8 cellular contexts compared by ENCODE assay signal in genomic region chr9:133113163-133113927, GRCh38. TPM values are rescaled to one million over a fixed set of nuclear protein-coding genes. Genes with fewer than 3 reads are reported as not detected.
DNase-seq lines count a peak whose midpoint lies in the region; ATAC-seq, FAIRE-seq and TF ChIP-seq lines count a peak whose summit lies in the region.

No MANE protein-coding gene starts in this region.

- H4K20me1 ChIP-seq in HepG2 (ENCODE audit: insufficient read depth, low read length), result peaks cover 32% of the 10 kb centered on the region; the same call in 1 of the 2 replicates

- no peak for TF ChIP-seq POLR2A in HepG2 (IDR thresholded peaks at IDR 0.05; ENCODE audit: insufficient read depth in 1 of 2, low read depth in 2 of 2, low read length in 2 of 2)
- TF ChIP-seq POLR2A in vagina (IDR thresholded peaks at IDR 0.05), result no peak

- ATAC-seq in HepG2 (no peak), GM19351 (IDR thresholded peaks at IDR 0.05; ENCODE audit: unreplicated experiment) (no peak)

- H3K4me3 Mint-ChIP-seq in dendritic cell treated with granulocyte-macrophage colony-stimulating factor and Interleukin-4, amounts not matched to agents 40 ng/mL and 50 ng/mL, for 4 days, result peak overlapping the region; percentile 59

- in situ Hi-C loops in HepG2 (cut with HindIII; ENCODE audit: extremely low pct_ligation_motif_present, low pct_unique_long_range_greater_than_20kb), result no loop called here

- no TSS peak for BruUV-seq in HepG2 (replicated peaks; lab: Mats Ljungman, UMichigan)

- DNase-seq in HepG2 (ENCODE audit: low spot score), result no peak
- DNase-seq in vagina (ENCODE audit: extremely low spot score in 2 of 2), result no peak
- DNase-seq in H7, result no peak
- DNase-seq in NCI-H1105 (lab: John Stamatoyannopoulos, UW), result no peak

- peak overlapping the region; percentile 99 for H3K27ac Mint-ChIP-seq in dendritic cell treated with granulocyte-macrophage colony-stimulating factor and Interleukin-4, amounts not matched to agents 40 ng/mL and 50 ng/mL, for 4 days

- H3K4me3 ChIP-seq in liver (ENCODE audit: low read depth in 1 of 3, low read length in 3 of 3), result peak overlapping the region in 1 of 3 donors; percentile 4
- no peak overlapping the region for H3K4me3 ChIP-seq in HepG2 (replicated peaks in 1 of 3; ENCODE audit: insufficient read depth in 1 of 3, low read depth in 2 of 3, low read length in 3 of 3)
- H3K4me3 ChIP-seq in muscle layer of duodenum (ENCODE audit: low read depth in 1 of 2, low read length in 2 of 2), result peak overlapping the region in 1 of 2 donors; percentile 16
- H3K4me3 ChIP-seq in vagina, result no peak overlapping the region
- H3K4me3 ChIP-seq in H7 (ENCODE audit: insufficient read depth, low read depth, low read length), result no peak overlapping the region

- H3K36me3 Mint-ChIP-seq in dendritic cell treated with granulocyte-macrophage colony-stimulating factor and Interleukin-4, amounts not matched to agents 40 ng/mL and 50 ng/mL, for 4 days (ENCODE audit: low read depth), result peaks cover 81% of the 10 kb centered on the region

- H3K27ac ChIP-seq in liver (ENCODE audit: low read depth in 1 of 2, low read length in 2 of 2) (peak overlapping the region; percentile 77 to 88), HepG2 (ENCODE audit: extremely low read length, insufficient read depth, low read length) (no peak overlapping the region), muscle layer of duodenum (ENCODE audit: low read length) (peak overlapping the region; percentile 33), vagina (peak overlapping the region; percentile 62)

- H3K79me2 ChIP-seq in HepG2 (ENCODE audit: insufficient read depth, low read length), result no peaks in the 10 kb centered on the region

- H3K4me1 Mint-ChIP-seq in dendritic cell treated with granulocyte-macrophage colony-stimulating factor and Interleukin-4, amounts not matched to agents 40 ng/mL and 50 ng/mL, for 4 days (ENCODE audit: low read depth), result peaks cover 75% of the 10 kb centered on the region

- CTCF ChIA-PET in HepG2 (lab: Yijun Ruan, JAX; ENCODE audit: low intra/inter-chr PET ratio, low total read pairs), result no interaction called here

- no peak for TF ChIP-seq CTCF in liver (IDR thresholded peaks at IDR 0.05; ENCODE audit: low read depth, low read length, missing input control)
- no peak for TF ChIP-seq CTCF in HepG2 (CRISPR knock-in tag; IDR thresholded peaks at IDR 0.05)
- TF ChIP-seq CTCF in vagina (IDR thresholded peaks at IDR 0.05), result no peak

- FAIRE-seq in HepG2 (lab: Jason Lieb, UNC), result no peak

- POLR2A ChIA-PET in HepG2 (lab: Yijun Ruan, JAX), result interaction anchor here (0.9 to 1.9 kb wide), 2 partner anchors 31 to 83 kb away, joined by 3 to 7 read pairs; no protein-coding TSS in a partner anchor

- H3K9me3 ChIP-seq in liver (ENCODE audit: control insufficient read depth in 4 of 4, low read length in 3 of 4) (no peaks in the 10 kb centered on the region), HepG2 (ENCODE audit: low read length) (no peaks in the 10 kb centered on the region), muscle layer of duodenum (ENCODE audit: control insufficient read depth in 1 of 2, low read length in 2 of 2) (no peaks in the 10 kb centered on the region), vagina (no peaks in the 10 kb centered on the region)

- no peaks in the 10 kb centered on the region for H3K27me3 Mint-ChIP-seq in dendritic cell treated with granulocyte-macrophage colony-stimulating factor and Interleukin-4, amounts not matched to agents 40 ng/mL and 50 ng/mL, for 4 days

- no peak for TF ChIP-seq RAD21 in liver (IDR thresholded peaks at IDR 0.05)
- no peak for TF ChIP-seq RAD21 in HepG2 (CRISPR knock-in tag; IDR thresholded peaks at IDR 0.05)

- 22% methylated on average over 19 of the region's 19 CpGs for WGBS in liver
- WGBS in HepG2 (ENCODE audit: low lambda C conversion rate), result 92% methylated on average over 17 of the region's 19 CpGs

- H3K4me1 ChIP-seq in liver (ENCODE audit: control insufficient read depth in 4 of 4, insufficient read depth in 4 of 4, low read length in 3 of 4) (peaks cover 21 to 65% (median 58%) of the 10 kb centered on the region in 4 donors), HepG2 (ENCODE audit: insufficient read depth, low read length) (peaks cover 20% of the 10 kb centered on the region), muscle layer of duodenum (ENCODE audit: control insufficient read depth in 1 of 2, insufficient read depth in 2 of 2, low read length in 2 of 2) (peaks cover 25 to 55% of the 10 kb centered on the region in 2 donors), vagina (peaks cover 63% of the 10 kb centered on the region)

- H3K9me3 Mint-ChIP-seq in dendritic cell treated with granulocyte-macrophage colony-stimulating factor and Interleukin-4, amounts not matched to agents 40 ng/mL and 50 ng/mL, for 4 days, result no peaks in the 10 kb centered on the region

- H3K27me3 ChIP-seq in liver (ENCODE audit: control insufficient read depth in 4 of 4, insufficient read depth in 4 of 4, low read length in 3 of 4), result no peaks in the 10 kb centered on the region
- H3K27me3 ChIP-seq in HepG2 (ENCODE audit: control insufficient read depth in 1 of 2, insufficient read depth in 2 of 2, low read length in 2 of 2), result no peaks in the 10 kb centered on the region
- H3K27me3 ChIP-seq in muscle layer of duodenum (ENCODE audit: low read depth, low read length), result no peaks in the 10 kb centered on the region
- no peaks in the 10 kb centered on the region for H3K27me3 ChIP-seq in vagina
- no peaks in the 10 kb centered on the region for H3K27me3 ChIP-seq in H7 (ENCODE audit: control insufficient read depth, insufficient read depth, low read length)

- H3K9ac ChIP-seq in liver (ENCODE audit: low read depth in 1 of 2, low read length in 2 of 2), result peak overlapping the region in 1 of 2 donors; percentile 82
- no peak overlapping the region for H3K9ac ChIP-seq in HepG2 (ENCODE audit: insufficient read depth, low read depth, low read length)

- H3K36me3 ChIP-seq in liver (ENCODE audit: control insufficient read depth in 4 of 4, insufficient read depth in 3 of 4, low read depth in 1 of 4, low read length in 3 of 4) (peaks cover 0 to 28% (median 11%) of the 10 kb centered on the region in 4 donors), HepG2 (replicated peaks in 1 of 2; ENCODE audit: control insufficient read depth in 1 of 2, insufficient read depth in 2 of 2, low read length in 2 of 2) (peaks cover 9 to 19% of the 10 kb centered on the region in 2 experiments; a peak in 4 of 5 replicates), muscle layer of duodenum (ENCODE audit: control insufficient read depth in 1 of 2, insufficient read depth in 2 of 2, low read length in 2 of 2) (peaks cover 24 to 29% of the 10 kb centered on the region in 2 donors), vagina (peaks cover 0 to 30% of the 10 kb centered on the region in 2 donors), H7 (replicated peaks; ENCODE audit: control insufficient read depth, insufficient read depth, low read length) (no peaks in the 10 kb centered on the region; the same call in 1 of the 2 replicates)

- no peak overlapping the region for H2AFZ ChIP-seq in HepG2 (ENCODE audit: low read length)

- H3K4me2 ChIP-seq in HepG2 (ENCODE audit: low read depth, low read length), result no peak overlapping the region; the same call in 1 of the 2 replicates

- TF ChIP-seq EP300 in HepG2 (IDR thresholded peaks at IDR 0.05; ENCODE audit: low read depth in 2 of 2, low read length in 2 of 2), result no peak
- TF ChIP-seq EP300 in HepG2 (CRISPR knock-in tag; IDR thresholded peaks at IDR 0.05; ENCODE audit: borderline replicate concordance), result no peak

- intact Hi-C loops in HepG2 (cut with micrococcal nuclease; ENCODE audit: unreplicated experiment), result no loop called here
- intact Hi-C loops in dendritic cell treated with granulocyte-macrophage colony-stimulating factor and Interleukin-4, amounts not matched to agents 40 ng/mL and 50 ng/mL, for 4 days (cut with micrococcal nuclease), result loop anchor here (1.0 kb wide), 1 partner anchor 8 kb away; the partner anchor contains the start of gene RALGDS
- intact Hi-C loops in vagina (cut with DNase I), result no loop called here

RNA-seq across cellular contexts. Expression of gene RALGDS, which starts 7.7 kb away (rescaled TPM):
- 10 to 100 TPM in 1 of 2 donors, 1 to 10 TPM in 1; 9.5 to 19.0 TPM for total RNA-seq in liver
- polyA plus RNA-seq in liver, result 1 to 10 TPM; 1.3 to 5.0 TPM
- total RNA-seq in HepG2 (2016; rRNA removed; fragmentation: Illumina TruSeq; extraction: Trizol), result 8.8 and 12.9 TPM in 2 replicates
- 4.2 and 5.7 TPM in 2 replicates for total RNA-seq in HepG2 (2016; cell fraction: cytosol; rRNA removed; fragmentation: Illumina TruSeq; extraction: Trizol; ENCODE audit: low read depth)
- 7.3 and 12.1 TPM in 2 replicates for total RNA-seq in HepG2 (2016; cell fraction: insoluble cytoplasmic fraction; rRNA removed; fragmentation: Illumina TruSeq; extraction: Trizol)
- total RNA-seq in HepG2 (2016; cell fraction: membrane; rRNA removed; fragmentation: Illumina TruSeq; extraction: Trizol), result 15.5 and 15.7 TPM in 2 replicates
- total RNA-seq in HepG2 (2016; cell fraction: nucleus; rRNA removed; fragmentation: Illumina TruSeq; extraction: Trizol), result 10.4 and 11.0 TPM in 2 replicates
- polyA plus RNA-seq in HepG2 (2011; rRNA removed), result 25.5 and 28.8 TPM in 2 replicates
- polyA plus RNA-seq in HepG2 (2011; cell fraction: cytosol; rRNA removed), result 14.9 and 17.8 TPM in 2 replicates
- 104 and 131 TPM in 2 replicates for polyA plus RNA-seq in HepG2 (2011; cell fraction: nucleus; rRNA removed)
- polyA plus RNA-seq in HepG2 (2012), result 12.0 and 15.7 TPM in 2 replicates
- polyA plus RNA-seq in HepG2 (2016; cell fraction: cytosol; fragmentation: Illumina TruSeq; extraction: Trizol; ENCODE audit: low read depth), result 4.1 and 4.2 TPM in 2 replicates
- polyA plus RNA-seq in HepG2 (2016; cell fraction: insoluble cytoplasmic fraction; fragmentation: Illumina TruSeq; extraction: Trizol; ENCODE audit: low read depth), result 8.9 and 12.0 TPM in 2 replicates
- polyA plus RNA-seq in HepG2 (2016; cell fraction: membrane; fragmentation: Illumina TruSeq; extraction: Trizol; ENCODE audit: low read depth), result 11.6 and 12.4 TPM in 2 replicates
- polyA plus RNA-seq in HepG2 (2016; cell fraction: nucleus; fragmentation: Illumina TruSeq; extraction: Trizol; ENCODE audit: insufficient read depth, low read depth), result 28.7 and 31.3 TPM in 2 replicates
- 20.8 and 24.6 TPM in 2 replicates for polyA minus RNA-seq in HepG2 (2011; rRNA and poly(A)+ RNA removed; ENCODE audit: low replicate concordance)
- 4.8 and 5.6 TPM in 2 replicates for polyA minus RNA-seq in HepG2 (2011; cell fraction: cytosol; rRNA and poly(A)+ RNA removed)
- polyA minus RNA-seq in HepG2 (2011; cell fraction: nucleus; rRNA and poly(A)+ RNA removed), result 17.0 and 17.4 TPM in 2 replicates
- 85.0 TPM for total RNA-seq in vagina
- total RNA-seq in H7 (2014; rRNA removed; shearing (Covaris generic)), result 24.4 and 24.6 TPM in 2 replicates

RNA-seq across cellular contexts. Expression of gene GBGT1, which starts 50.4 kb away (rescaled TPM):
- total RNA-seq in liver (10 to 100 TPM in 1 of 2 donors, 1 to 10 TPM in 1; 3.4 to 25.7 TPM), HepG2 (2016; rRNA removed; fragmentation: Illumina TruSeq; extraction: Trizol) (not detected in 2 replicates), vagina (27.0 TPM)
- polyA plus RNA-seq in liver (1 to 10 TPM in 1 of 2 donors, under 1 TPM in 1; 0.33 to 1.2 TPM), HepG2 (2011; rRNA removed) (not detected in 2 replicates)
- 0.10 TPM in 1 of 2 replicates, not detected in the other for total RNA-seq in HepG2 (2016; cell fraction: cytosol; rRNA removed; fragmentation: Illumina TruSeq; extraction: Trizol; ENCODE audit: low read depth)
- total RNA-seq in HepG2 (2016; cell fraction: insoluble cytoplasmic fraction; rRNA removed; fragmentation: Illumina TruSeq; extraction: Trizol), result not detected in 2 replicates
- total RNA-seq in HepG2 (2016; cell fraction: membrane; rRNA removed; fragmentation: Illumina TruSeq; extraction: Trizol), result not detected in 2 replicates
- total RNA-seq in HepG2 (2016; cell fraction: nucleus; rRNA removed; fragmentation: Illumina TruSeq; extraction: Trizol), result not detected in 2 replicates
- not detected in 2 replicates for polyA plus RNA-seq in HepG2 (2011; cell fraction: cytosol; rRNA removed)
- not detected in 2 replicates for polyA plus RNA-seq in HepG2 (2011; cell fraction: nucleus; rRNA removed)
- not detected in 2 replicates for polyA plus RNA-seq in HepG2 (2012)
- not detected in 2 replicates for polyA plus RNA-seq in HepG2 (2016; cell fraction: cytosol; fragmentation: Illumina TruSeq; extraction: Trizol; ENCODE audit: low read depth)
- not detected in 2 replicates for polyA plus RNA-seq in HepG2 (2016; cell fraction: insoluble cytoplasmic fraction; fragmentation: Illumina TruSeq; extraction: Trizol; ENCODE audit: low read depth)
- not detected in 2 replicates for polyA plus RNA-seq in HepG2 (2016; cell fraction: membrane; fragmentation: Illumina TruSeq; extraction: Trizol; ENCODE audit: low read depth)
- not detected in 2 replicates for polyA plus RNA-seq in HepG2 (2016; cell fraction: nucleus; fragmentation: Illumina TruSeq; extraction: Trizol; ENCODE audit: insufficient read depth, low read depth)
- not detected in 2 replicates for polyA minus RNA-seq in HepG2 (2011; rRNA and poly(A)+ RNA removed; ENCODE audit: low replicate concordance)
- not detected in 2 replicates for polyA minus RNA-seq in HepG2 (2011; cell fraction: cytosol; rRNA and poly(A)+ RNA removed)
- not detected in 2 replicates for polyA minus RNA-seq in HepG2 (2011; cell fraction: nucleus; rRNA and poly(A)+ RNA removed)
- total RNA-seq in H7 (2014; rRNA removed; shearing (Covaris generic)), result 6.8 and 7.5 TPM in 2 replicates

RNA-seq across cellular contexts. Expression of gene CEL, which starts 51.6 kb away (rescaled TPM):
- total RNA-seq in liver (under 1 TPM; 0.09 to 0.25 TPM), HepG2 (2016; rRNA removed; fragmentation: Illumina TruSeq; extraction: Trizol) (0.62 and 1.5 TPM in 2 replicates), vagina (0.74 TPM)
- polyA plus RNA-seq in liver (under 1 TPM in 1 of 2 donors, not detected in 1; 0.08 TPM), HepG2 (2011; rRNA removed) (0.63 and 0.81 TPM in 2 replicates)
- total RNA-seq in HepG2 (2016; cell fraction: cytosol; rRNA removed; fragmentation: Illumina TruSeq; extraction: Trizol; ENCODE audit: low read depth), result 0.35 and 0.40 TPM in 2 replicates
- total RNA-seq in HepG2 (2016; cell fraction: insoluble cytoplasmic fraction; rRNA removed; fragmentation: Illumina TruSeq; extraction: Trizol), result 0.55 and 1.2 TPM in 2 replicates
- 0.83 and 1.2 TPM in 2 replicates for total RNA-seq in HepG2 (2016; cell fraction: membrane; rRNA removed; fragmentation: Illumina TruSeq; extraction: Trizol)
- total RNA-seq in HepG2 (2016; cell fraction: nucleus; rRNA removed; fragmentation: Illumina TruSeq; extraction: Trizol), result 1.6 and 1.7 TPM in 2 replicates
- polyA plus RNA-seq in HepG2 (2011; cell fraction: cytosol; rRNA removed), result 0.19 and 0.34 TPM in 2 replicates
- polyA plus RNA-seq in HepG2 (2011; cell fraction: nucleus; rRNA removed), result 5.0 and 7.7 TPM in 2 replicates
- polyA plus RNA-seq in HepG2 (2012), result 1.2 and 1.6 TPM in 2 replicates
- 1.0 and 1.1 TPM in 2 replicates for polyA plus RNA-seq in HepG2 (2016; cell fraction: cytosol; fragmentation: Illumina TruSeq; extraction: Trizol; ENCODE audit: low read depth)
- polyA plus RNA-seq in HepG2 (2016; cell fraction: insoluble cytoplasmic fraction; fragmentation: Illumina TruSeq; extraction: Trizol; ENCODE audit: low read depth), result 1.5 and 2.0 TPM in 2 replicates
- polyA plus RNA-seq in HepG2 (2016; cell fraction: membrane; fragmentation: Illumina TruSeq; extraction: Trizol; ENCODE audit: low read depth), result 1.9 TPM in 2 replicates
- 7.7 and 8.2 TPM in 2 replicates for polyA plus RNA-seq in HepG2 (2016; cell fraction: nucleus; fragmentation: Illumina TruSeq; extraction: Trizol; ENCODE audit: insufficient read depth, low read depth)
- 0.70 TPM in 1 of 2 replicates, not detected in the other for polyA minus RNA-seq in HepG2 (2011; rRNA and poly(A)+ RNA removed; ENCODE audit: low replicate concordance)
- polyA minus RNA-seq in HepG2 (2011; cell fraction: cytosol; rRNA and poly(A)+ RNA removed), result not detected in 2 replicates
- polyA minus RNA-seq in HepG2 (2011; cell fraction: nucleus; rRNA and poly(A)+ RNA removed), result 0.50 and 1.2 TPM in 2 replicates
- 0.87 and 1.7 TPM in 2 replicates for total RNA-seq in H7 (2014; rRNA removed; shearing (Covaris generic))
